In genomic region chr4:151408630-151409469, GRCh38 we compare ENCODE assay signal across 8 cellular contexts. TPM values are rescaled to one million over a fixed set of nuclear protein-coding genes. Genes with fewer than 3 reads are reported as not detected.
DNase-seq lines count a peak whose midpoint lies in the region; ATAC-seq, FAIRE-seq and TF ChIP-seq lines count a peak whose summit lies in the region.

Gene FHIP1A (plus strand): TSS chr4:151409176. CDS start chr4:151566260, 157,084 bp downstream.

- DNase-seq in GM12864 (ENCODE audit: low read depth) (peak; percentile 21), HCEC 1CT (peak; percentile 26), MM.1S (peak; percentile 95), T-helper 9 cell (peak; percentile 83), body of pancreas (peak; percentile 95 to 98 (median 96)), small intestine (peak; percentile 91), NCI-H1694 treated with DMSO at 0.1 percent for 48 hours (lab: John Stamatoyannopoulos, UW) (no peak)

- H3F3A ChIP-seq in MM.1S (ENCODE audit: insufficient read depth, low read length), result peaks cover 22% of the 10 kb centered on the region

- no peak for FAIRE-seq in small intestine (lab: Jason Lieb, UNC)

- intact Hi-C loops in body of pancreas (cut with DNase I), result no loop called here

- H3K36me3 ChIP-seq in MM.1S (replicated peaks; ENCODE audit: insufficient read depth, low read length) (no peaks in the 10 kb centered on the region), body of pancreas (replicated peaks in 1 of 2; ENCODE audit: insufficient read depth in 1 of 2, low read depth in 2 of 2) (no peaks in the 10 kb centered on the region), iPS-15b (ENCODE audit: control insufficient read depth, insufficient read depth, low read length) (no peaks in the 10 kb centered on the region), small intestine (ENCODE audit: control insufficient read depth in 2 of 2, insufficient read depth in 2 of 2, low read length in 2 of 2) (no peaks in the 10 kb centered on the region)

- TF ChIP-seq CTCF in GM12864 (IDR thresholded peaks at IDR 0.05; ENCODE audit: low read depth, low read length, missing control alignments) (no peak), MM.1S (IDR thresholded peaks at IDR 0.05; ENCODE audit: low read length) (0 out of 2 replicates have a peak, but pooled peaks have one; percentile 5), body of pancreas (IDR thresholded peaks at IDR 0.05) (peak in 5 of 7 experiments; percentile 9 to 56 (median 50))

- 0 out of 2 replicates have a peak, but pooled peaks cover 7% of the 10 kb centered on the region for H4K20me1 ChIP-seq in MM.1S (ENCODE audit: insufficient read depth, low read length)

- H3K27ac ChIP-seq in MM.1S (ENCODE audit: low read length) (peak within 1 kb of the TSS; percentile 67), body of pancreas (peak within 1 kb of the TSS; percentile 92 to 97 (median 96)), small intestine (ENCODE audit: low read depth in 1 of 2, low read length in 1 of 2) (peak within 1 kb of the TSS; percentile 71 to 77)

- peak within 1 kb of the TSS; percentile 93 for H3K4me2 ChIP-seq in MM.1S (ENCODE audit: low read depth, low read length)

- H3K4me1 ChIP-seq in MM.1S (ENCODE audit: low read length), result peaks cover 14% of the 10 kb centered on the region
- H3K4me1 ChIP-seq in body of pancreas, result peaks cover 42% of the 10 kb centered on the region
- H3K4me1 ChIP-seq in iPS-15b (ENCODE audit: control insufficient read depth, insufficient read depth, low read length), result peaks cover 4% of the 10 kb centered on the region
- no peaks in the 10 kb centered on the region for H3K4me1 ChIP-seq in small intestine (ENCODE audit: control insufficient read depth in 2 of 2, insufficient read depth in 1 of 2, low read depth in 1 of 2, low read length in 1 of 2)

- H2AFZ ChIP-seq in MM.1S (ENCODE audit: low read length), result peak within 1 kb of the TSS; percentile 77

- H3K79me2 ChIP-seq in MM.1S (ENCODE audit: low read length), result no peaks in the 10 kb centered on the region

- peak; percentile 88 to 97 (median 97) for TF ChIP-seq POLR2A in body of pancreas (IDR thresholded peaks at IDR 0.05)

- peak within 1 kb of the TSS; percentile 54 for H3K9ac ChIP-seq in MM.1S (ENCODE audit: low read length)
- peak within 1 kb of the TSS; percentile 83 for H3K9ac ChIP-seq in iPS-15b (ENCODE audit: low read depth, low read length)

- ATAC-seq in body of pancreas, result peak; percentile 86

- H3K4me3 ChIP-seq in GM12864 (ENCODE audit: low read depth, low read length) (peak within 1 kb of the TSS; percentile 40), MM.1S (ENCODE audit: low read length) (peak within 1 kb of the TSS; percentile 69), body of pancreas (peak within 1 kb of the TSS; percentile 43 to 65), iPS-15b (ENCODE audit: low read depth, low read length) (peak within 1 kb of the TSS; percentile 90), small intestine (ENCODE audit: low read depth in 1 of 2, low read length in 2 of 2) (peak within 1 kb of the TSS; percentile 44 to 83)

- no peaks in the 10 kb centered on the region for H3K9me2 ChIP-seq in MM.1S (replicated peaks; ENCODE audit: insufficient read depth, low read length)

- WGBS in body of pancreas, 2 donors, result 0 to 2% methylated on average over 25 to 77 of the region's 84 CpGs
- WGBS in small intestine, 3 donors, result 3 to 6% (median 6%) methylated on average over 59 to 84 of the region's 84 CpGs

- H3K9me3 ChIP-seq in MM.1S (replicated peaks; ENCODE audit: insufficient read depth, low read length), result no peaks in the 10 kb centered on the region
- no peaks in the 10 kb centered on the region for H3K9me3 ChIP-seq in body of pancreas
- H3K9me3 ChIP-seq in iPS-15b (ENCODE audit: control insufficient read depth, insufficient read depth, low read length), result no peaks in the 10 kb centered on the region
- H3K9me3 ChIP-seq in small intestine (ENCODE audit: control insufficient read depth, low read depth), result no peaks in the 10 kb centered on the region

- peaks cover 40% of the 10 kb centered on the region for H3K27me3 ChIP-seq in MM.1S (replicated peaks; ENCODE audit: insufficient read depth, low read length)
- H3K27me3 ChIP-seq in body of pancreas, result no peaks in the 10 kb centered on the region
- H3K27me3 ChIP-seq in iPS-15b (ENCODE audit: control insufficient read depth, insufficient read depth, low read length), result no peaks in the 10 kb centered on the region
- no peaks in the 10 kb centered on the region for H3K27me3 ChIP-seq in small intestine (ENCODE audit: control insufficient read depth in 2 of 2, insufficient read depth in 2 of 2, low read length in 2 of 2)

RNA-seq across cellular contexts. Expression of gene FHIP1A, which starts in this region (rescaled TPM):
- total RNA-seq in body of pancreas, result 10 to 100 TPM; 20.8 to 23.7 TPM
- 1 to 10 TPM in 1 of 3 donors, under 1 TPM in 2; 0.67 to 2.3 (median 0.81) TPM for polyA plus RNA-seq in small intestine

Comparison
In these comparisons a context has a peak if more than half of its experiments do, and no peak if none do; other contexts are left out.
1. H3K4me3 ChIP-seq: peak in every context shown above with its lines; median percentile 90 in iPS-15b; 69 in MM.1S; 64 in small intestine; 54 in body of pancreas; 40 in GM12864.